ENCODE assay signal across 21 cellular contexts in genomic region chr5:42022383-42022782, GRCh38.
"Had no signal": no experiment of that assay in that cellular context is flagged by ENCODE, and none has a peak within 500 bp of the region (broad histone marks: within the 10 kb centered on the region; RNA-seq: fewer than 3 reads in every experiment).

No MANE protein-coding gene starts in this region.

- H3K4me1 Mint-ChIP-seq: nephron progenitor cell; stimulated activated naive B cell treated with anti-CD40 and anti-IgM and Interleukin-4, amounts not matched to agents 10 μg/mL and 1 μg/mL and 100 μg/mL, for 72 hours; stimulated activated naive CD8-positive, alpha-beta T cell treated with anti-CD3 and anti-CD28 coated beads, Interleukin-15, amount 100 ng/mL, for 72 hours had no signal

- H3K9me3 Mint-ChIP-seq: dendritic cell treated with granulocyte-macrophage colony-stimulating factor and Interleukin-4, amounts not matched to agents 40 ng/mL and 50 ng/mL, for 4 days; effector memory CD8-positive, alpha-beta T cell; nephron progenitor cell had no signal

- H3K27ac ChIP-seq: epithelial cell of prostate, esophagus muscularis mucosa, foreskin keratinocyte, psoas muscle, right lobe of liver, testis, tibial nerve had no signal

- H3K36me3 ChIP-seq: esophagus muscularis mucosa, right lobe of liver, tibial nerve had no signal

- H3K4me1 ChIP-seq: esophagus muscularis mucosa, foreskin keratinocyte, psoas muscle, right lobe of liver, testis, tibial nerve had no signal

- H3K27me3 ChIP-seq: esophagus muscularis mucosa, right lobe of liver, testis, tibial nerve had no signal

- H3K9me3 ChIP-seq: right lobe of liver, testis had no signal

- ATAC-seq: effector memory CD8-positive, alpha-beta T cell; foreskin keratinocyte; left colon; left ventricle myocardium superior; naive thymus-derived CD4-positive, alpha-beta T cell; psoas muscle; right lobe of liver; stimulated activated naive B cell treated with anti-CD40 and anti-IgM and Interleukin-4, amounts not matched to agents 10 μg/mL and 1 μg/mL and 100 μg/mL, for 72 hours; stimulated activated naive CD8-positive, alpha-beta T cell treated with anti-CD3 and anti-CD28 coated beads, Interleukin-15, amount 100 ng/mL, for 72 hours had no signal

- H3K27ac Mint-ChIP-seq: dendritic cell treated with granulocyte-macrophage colony-stimulating factor and Interleukin-4, amounts not matched to agents 40 ng/mL and 50 ng/mL, for 4 days; effector memory CD8-positive, alpha-beta T cell; naive thymus-derived CD4-positive, alpha-beta T cell; nephron progenitor cell; stimulated activated naive B cell treated with anti-CD40 and anti-IgM and Interleukin-4, amounts not matched to agents 10 μg/mL and 1 μg/mL and 100 μg/mL, for 72 hours; stimulated activated naive CD8-positive, alpha-beta T cell treated with anti-CD3 and anti-CD28 coated beads, Interleukin-15, amount 100 ng/mL, for 72 hours had no signal

- H3K36me3 Mint-ChIP-seq: stimulated activated naive B cell treated with anti-CD40 and anti-IgM and Interleukin-4, amounts not matched to agents 10 μg/mL and 1 μg/mL and 100 μg/mL, for 72 hours had no signal

- DNase-seq: effector memory CD8-positive, alpha-beta T cell; foreskin keratinocyte; kidney; left colon; left ventricle myocardium superior; mesendoderm; naive thymus-derived CD4-positive, alpha-beta T cell; nephron progenitor cell; psoas muscle; retina; right lobe of liver; stimulated activated CD4-positive, alpha-beta T cell treated with anti-CD3 and anti-CD28 coated beads, Interleukin-2, amount 100 ng/mL, for 24 hours; stimulated activated CD4-positive, alpha-beta T cell treated with anti-CD3 and anti-CD28 coated beads, Interleukin-4, amount 100 ng/mL, for 4 hours; stimulated activated naive B cell treated with anti-CD40 and anti-IgM and Interleukin-4, amounts not matched to agents 10 μg/mL and 1 μg/mL and 100 μg/mL, for 72 hours; stimulated activated naive CD8-positive, alpha-beta T cell treated with anti-CD3 and anti-CD28 coated beads, Interleukin-15, amount 100 ng/mL, for 72 hours; testis had no signal

- H3K4me3 ChIP-seq: esophagus muscularis mucosa, lung, psoas muscle, right lobe of liver, testis, tibial nerve had no signal

- H3K4me3 Mint-ChIP-seq: dendritic cell treated with granulocyte-macrophage colony-stimulating factor and Interleukin-4, amounts not matched to agents 40 ng/mL and 50 ng/mL, for 4 days; effector memory CD8-positive, alpha-beta T cell; naive thymus-derived CD4-positive, alpha-beta T cell; nephron progenitor cell; stimulated activated naive B cell treated with anti-CD40 and anti-IgM and Interleukin-4, amounts not matched to agents 10 μg/mL and 1 μg/mL and 100 μg/mL, for 72 hours; stimulated activated naive CD8-positive, alpha-beta T cell treated with anti-CD3 and anti-CD28 coated beads, Interleukin-15, amount 100 ng/mL, for 72 hours had no signal
